In the genomic region with DNA sequence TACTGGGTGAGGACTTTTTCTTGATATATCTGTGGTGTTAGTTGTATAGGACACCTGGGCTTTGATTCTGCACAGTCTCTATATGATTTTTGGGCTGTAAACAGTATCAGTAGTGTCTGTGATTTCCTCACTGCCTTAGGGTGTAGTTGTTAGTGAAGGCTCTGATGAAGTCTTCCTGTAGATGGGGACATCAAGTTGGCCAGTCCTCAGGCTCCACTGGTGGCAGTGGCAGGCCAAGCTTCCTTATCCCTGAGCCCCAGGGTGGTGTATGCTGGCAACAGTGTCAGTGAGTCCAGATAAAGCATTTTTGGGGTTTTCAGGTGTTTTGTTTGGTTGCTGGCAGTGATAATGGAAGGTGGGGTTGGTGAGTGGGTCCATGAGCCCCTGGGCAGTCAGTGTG, we compare ENCODE assay signal across 28 cellular contexts.
DNase-seq lines count a peak whose midpoint lies in the region; ATAC-seq and TF ChIP-seq lines count a peak whose summit lies in the region.
"Had no signal": no experiment of that assay in that cellular context is flagged by ENCODE, and none has a peak within 500 bp of the region (broad histone marks: within the 10 kb centered on the region; RNA-seq: fewer than 3 reads in every experiment).

No MANE protein-coding gene starts in this region.

- H2BK20ac ChIP-seq in H9 (ENCODE audit: low read depth, low read length, poor library complexity, severe bottlenecking): no peak overlapping the region

- H3K9ac ChIP-seq in H9 (ENCODE audit: extremely low read depth, insufficient read length, low read length) (no peak overlapping the region), endodermal cell (ENCODE audit: extremely low read depth, low read length, poor library complexity, severe bottlenecking) (no peak overlapping the region)

- H3K27me3 Mint-ChIP-seq in H9 (ENCODE audit: low read depth): no peaks in the 10 kb centered on the region
- H3K27me3 Mint-ChIP-seq in endodermal cell (ENCODE audit: insufficient read depth): no peaks in the 10 kb centered on the region
- H3K27me3 Mint-ChIP-seq: CD8-positive, alpha-beta memory T cell; T-cell had no signal

- no peak overlapping the region for H4K8ac ChIP-seq in H9 (replicated peaks; ENCODE audit: insufficient read length, low read depth, low read length)

- H4K5ac ChIP-seq in H9 (ENCODE audit: insufficient read length, low read depth, low read length): no peak overlapping the region

- no peak for DNase-seq in H9
- DNase-seq in SK-MEL-5 (ENCODE audit: low read depth, low spot score): peak; percentile 3
- peak; percentile 55 for DNase-seq in endodermal cell
- no peak for DNase-seq in retinal pigment epithelial cell (ENCODE audit: low read depth)
- no peak for DNase-seq in NCI-H2081 treated with DMSO at 0.1 percent for 48 hours (lab: John Stamatoyannopoulos, UW)
- no peak for DNase-seq in activated T-cell treated with anti-CD3 and anti-CD28 coated beads for 4 hours
- DNase-seq: BE2C; Calu3; CD8-positive, alpha-beta memory T cell; DMS79 treated with DMSO at 0.1 percent for 48 hours; HFFc6; KG1; MM.1S; NCI-H1048; NCI-H1417; NCI-H1694; NCI-H2029 treated with DMSO at 0.1 percent for 48 hours; NCI-H226; NCI-H510A; NCI-H69; Peyer's patch; SHP77 treated with DMSO at 0.1 percent for 48 hours; T-cell had no signal

- no peak overlapping the region for H3K4me3 Mint-ChIP-seq in H9
- H3K4me3 Mint-ChIP-seq in endodermal cell: no peak overlapping the region
- H3K4me3 Mint-ChIP-seq: CD14-positive monocyte; CD8-positive, alpha-beta memory T cell; GM23338; HFFc6; T-cell had no signal

- no peak overlapping the region for H3K56ac ChIP-seq in H9 (ENCODE audit: insufficient read length, low read depth, low read length)

- H2BK12ac ChIP-seq in H9 (ENCODE audit: insufficient read length, low read depth, low read length): no peak overlapping the region

- no peak for ATAC-seq in HG02610 (IDR thresholded peaks at IDR 0.05; ENCODE audit: unreplicated experiment)
- ATAC-seq: GM23338, T-cell had no signal

- H3K4me3 ChIP-seq in endodermal cell (ENCODE audit: low read length) (no peak overlapping the region), retinal pigment epithelial cell (ENCODE audit: low read length) (no peak overlapping the region)
- H3K4me3 ChIP-seq: GM23338, HAP-1, Peyer's patch, SK-N-MC had no signal

- H3K27me3 ChIP-seq in H9 (ENCODE audit: insufficient read depth, low read length) (no peaks in the 10 kb centered on the region), endodermal cell (ENCODE audit: control insufficient read depth, insufficient read depth, low read length, poor library complexity, severe bottlenecking) (no peaks in the 10 kb centered on the region)
- H3K27me3 ChIP-seq: BE2C, Peyer's patch had no signal

- H2BK5ac ChIP-seq in H9 (ENCODE audit: insufficient read length, low read length): no peak overlapping the region

- H3K23me2 ChIP-seq in H9 (ENCODE audit: insufficient read length, low read depth, low read length, poor library complexity, severe bottlenecking): no peaks in the 10 kb centered on the region

- H2AFZ ChIP-seq in H9 (ENCODE audit: low read length): no peak overlapping the region
- H2AFZ ChIP-seq: GM23338 had no signal

- no peaks in the 10 kb centered on the region for H4K20me1 ChIP-seq in H9 (ENCODE audit: control insufficient read depth, insufficient read depth, insufficient read length)

- H3K27ac Mint-ChIP-seq in H9 (no peak overlapping the region; a peak in 1 of 7 replicates), endodermal cell (no peak overlapping the region)
- H3K27ac Mint-ChIP-seq: CD14-positive monocyte; CD8-positive, alpha-beta memory T cell; GM23338; HFFc6; T-cell had no signal

- H3K18ac ChIP-seq in H9 (ENCODE audit: insufficient read length, low read depth, low read length): no peak overlapping the region

- no peaks in the 10 kb centered on the region for H3K36me3 Mint-ChIP-seq in H9 (ENCODE audit: insufficient read depth in 1 of 3, low read depth in 3 of 3)
- H3K36me3 Mint-ChIP-seq in endodermal cell (ENCODE audit: low read depth): no peaks in the 10 kb centered on the region
- H3K36me3 Mint-ChIP-seq: CD14-positive monocyte; CD8-positive, alpha-beta memory T cell; T-cell had no signal

- no peak overlapping the region for H3K27ac ChIP-seq in H9 (ENCODE audit: insufficient read length, low read depth, low read length)
- H3K27ac ChIP-seq in endodermal cell (ENCODE audit: low read depth, low read length): no peak overlapping the region
- H3K27ac ChIP-seq: Peyer's patch, SK-N-MC had no signal

- H3K4me1 ChIP-seq in H9 (ENCODE audit: insufficient read depth, low read length) (no peaks in the 10 kb centered on the region), endodermal cell (ENCODE audit: control insufficient read depth, insufficient read depth, low read length) (no peaks in the 10 kb centered on the region)
- H3K4me1 ChIP-seq: BE2C, HAP-1, Peyer's patch had no signal

- H3K4ac ChIP-seq in H9 (ENCODE audit: low read depth, low read length): no peak overlapping the region

- H2AK5ac ChIP-seq in H9 (ENCODE audit: insufficient read length, low read length): no peak overlapping the region

- H3T11ph ChIP-seq in H9 (ENCODE audit: low read length): no peak overlapping the region

- H3K4me1 Mint-ChIP-seq in H9 (no peaks in the 10 kb centered on the region), endodermal cell (no peaks in the 10 kb centered on the region)
- H3K4me1 Mint-ChIP-seq: CD14-positive monocyte; CD8-positive, alpha-beta memory T cell; GM23338; T-cell had no signal

- no peaks in the 10 kb centered on the region for H3K79me2 ChIP-seq in H9 (ENCODE audit: insufficient read depth, low read length)

- H2BK120ac ChIP-seq in H9 (ENCODE audit: low read depth, low read length, poor library complexity, severe bottlenecking): no peak overlapping the region

- in situ Hi-C loops in SK-MEL-5 (cut with HindIII; ENCODE audit: low pct_unique_long_range_greater_than_20kb, low sequenced_read_pairs): no loop called here

- peak; percentile 46; the same call in 2 of the 3 replicates for TF ChIP-seq CTCF in H9 (conservative IDR thresholded peaks at IDR 0.05)
- peak; percentile 60 for TF ChIP-seq CTCF in endodermal cell (conservative IDR thresholded peaks at IDR 0.05)
- TF ChIP-seq CTCF in retinal pigment epithelial cell (conservative IDR thresholded peaks at IDR 0.05; ENCODE audit: low read depth, low read length): peak; percentile 6

- no peaks in the 10 kb centered on the region for H3K79me1 ChIP-seq in H9 (ENCODE audit: insufficient read depth, low read depth, low read length, poor library complexity, severe bottlenecking)

- H3K9me3 ChIP-seq in H9 (ENCODE audit: control insufficient read depth, low read depth, low read length) (no peaks in the 10 kb centered on the region), endodermal cell (ENCODE audit: control insufficient read depth, low read length) (peaks cover 3% of the 10 kb centered on the region)
- H3K9me3 ChIP-seq: BE2C, HAP-1, Peyer's patch had no signal

- no peak overlapping the region for H3K14ac ChIP-seq in H9 (ENCODE audit: insufficient read depth, low read length)

- no peak overlapping the region for H3K23ac ChIP-seq in H9 (ENCODE audit: insufficient read length, low read depth, low read length)

- H2BK15ac ChIP-seq in H9 (ENCODE audit: low read depth, low read length): no peak overlapping the region

- no peaks in the 10 kb centered on the region for H3K36me3 ChIP-seq in endodermal cell (ENCODE audit: control insufficient read depth, insufficient read depth, low read length)
- H3K36me3 ChIP-seq: BE2C, HAP-1, Peyer's patch had no signal

- H3K4me2 ChIP-seq in H9 (ENCODE audit: insufficient read depth, insufficient read length, low read length): no peak overlapping the region
- H3K4me2 ChIP-seq: GM23338 had no signal

- H3K9me3 Mint-ChIP-seq in H9 (peaks cover 0 to 2% of the 10 kb centered on the region in 2 experiments; a peak in 1 of 5 replicates), endodermal cell (no peaks in the 10 kb centered on the region)

- no peak overlapping the region for H4K91ac ChIP-seq in H9 (ENCODE audit: insufficient read length, low read depth, low read length)

Comparison
In these comparisons a context has a peak if more than half of its experiments do, and no peak if none do; other contexts are left out.
1. DNase-seq: peak in SK-MEL-5 (single experiment) and endodermal cell (single experiment); none in H9 (single experiment), retinal pigment epithelial cell (single experiment), NCI-H2081 treated with DMSO at 0.1 percent for 48 hours (single experiment) and activated T-cell treated with anti-CD3 and anti-CD28 coated beads for 4 hours (single experiment).
2. CTCF ChIP-seq: peak in every context shown above with its lines; median percentile 60 in endodermal cell; 46 in H9; 6 in retinal pigment epithelial cell.